Comparison of ENCODE assay signal across 16 cellular contexts in the genomic region with DNA sequence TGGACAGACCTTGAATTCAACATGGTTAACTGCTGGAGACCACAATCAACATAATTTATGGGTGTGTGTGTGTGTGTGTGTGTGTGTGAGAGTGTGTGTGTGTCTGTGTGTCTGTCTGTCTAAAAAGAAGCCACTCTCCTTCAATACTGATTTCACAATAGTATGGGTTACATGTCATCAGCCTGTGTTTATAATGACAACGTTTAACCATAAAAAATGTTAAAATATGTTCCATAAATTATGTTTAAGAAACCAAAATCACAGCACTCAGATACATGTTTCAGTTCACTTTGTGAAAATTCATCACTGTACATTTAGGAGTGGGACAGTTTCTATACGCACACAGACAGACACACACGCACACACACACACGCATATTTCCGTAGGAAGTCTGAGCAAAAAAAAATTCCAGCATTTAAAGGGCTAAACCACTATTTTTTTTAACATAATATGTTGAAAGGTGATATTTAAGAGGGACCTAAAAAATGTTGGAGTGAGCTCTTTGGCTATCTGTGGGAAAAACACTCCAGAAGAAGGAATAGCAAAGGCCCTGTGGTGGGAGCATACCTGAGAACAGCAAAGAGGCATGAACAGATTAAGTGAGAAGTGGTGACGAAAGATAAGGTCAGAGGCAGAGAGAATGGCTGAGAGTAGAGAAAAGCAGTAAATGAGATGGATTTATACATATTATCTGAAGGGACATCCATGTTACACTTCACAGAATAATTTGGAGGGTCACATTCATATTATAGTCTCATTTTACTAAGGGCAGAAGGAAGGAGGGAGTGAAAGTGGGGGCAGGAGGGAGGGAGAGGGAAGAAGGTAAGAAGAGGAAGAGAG. TPM values are rescaled to one million over a fixed set of nuclear protein-coding genes. Genes with fewer than 3 reads are reported as not detected.
A peak's percentile ranks its signal among the peaks of the same experiment; 100 is the strongest.
DNase-seq lines count a peak whose midpoint lies in the region; ATAC-seq, FAIRE-seq and TF ChIP-seq lines count a peak whose summit lies in the region.
"Had no signal": no experiment of that assay in that cellular context is flagged by ENCODE, and none has a peak within 500 bp of the region (broad histone marks: within the 10 kb centered on the region; RNA-seq: fewer than 3 reads in every experiment).

No MANE protein-coding gene starts in this region.

- CTCF ChIA-PET in HEK293T (lab: Yijun Ruan, JAX) (no interaction called here), GM12878 (lab: Yijun Ruan, JAX) (interaction anchor here (1.6 kb wide), 1 partner anchor 22 kb away, joined by 5 read pairs; no protein-coding TSS in a partner anchor)

- H3K4me3 ChIP-seq in GM12878 = no peak overlapping the region
- no peak overlapping the region for H3K4me3 ChIP-seq in keratinocyte (ENCODE audit: control insufficient read depth in 2 of 3, extremely low read depth in 1 of 3, insufficient read depth in 2 of 3, low read depth in 1 of 3, low read length in 3 of 3)
- H3K4me3 ChIP-seq: BLaER1, right atrium auricular region, tibial artery had no signal

- no peak for TF ChIP-seq RAD21 in GM12878 (IDR thresholded peaks at IDR 0.05; ENCODE audit: insufficient read depth, low read depth, low read length)

- no peak overlapping the region for H3K9ac ChIP-seq in GM12878 (ENCODE audit: control insufficient read depth, insufficient read depth, low read length)
- no peak overlapping the region for H3K9ac ChIP-seq in keratinocyte (ENCODE audit: control insufficient read depth, extremely low read depth, insufficient read depth, low read length)
- H3K9ac ChIP-seq: BLaER1 had no signal

- TF ChIP-seq CTCF in CD14-positive monocyte (IDR thresholded peaks at IDR 0.05) (no peak), GM12878 (IDR thresholded peaks at IDR 0.05 in 2 of 3, conservative IDR thresholded peaks at IDR 0.05 in 1 of 3; ENCODE audit: control insufficient read depth in 2 of 3, extremely low read depth in 1 of 3, insufficient read depth in 1 of 3, low read depth in 3 of 3, low read length in 3 of 3) (no peak), keratinocyte (optimal IDR thresholded peaks at IDR 0.05 in 1 of 3, IDR thresholded peaks at IDR 0.05 in 1 of 3, conservative IDR thresholded peaks at IDR 0.05 in 1 of 3; ENCODE audit: extremely low read depth in 1 of 3, insufficient read depth in 2 of 3, low read length in 3 of 3) (no peak)

- no peaks in the 10 kb centered on the region for H4K20me1 ChIP-seq in GM12878 (ENCODE audit: control insufficient read depth, insufficient read depth)
- H4K20me1 ChIP-seq in keratinocyte (ENCODE audit: control insufficient read depth, extremely low read depth, insufficient read depth, low read length) = peaks cover 5% of the 10 kb centered on the region

- intact Hi-C loops in CD14-positive monocyte (cut with micrococcal nuclease) (no loop called here), GM12878 (cut with micrococcal nuclease; ENCODE audit: unreplicated experiment) (no loop called here)

- H3K4me1 ChIP-seq in GM12878 (ENCODE audit: control insufficient read depth, insufficient read depth, low read length) (peaks cover 15% of the 10 kb centered on the region), keratinocyte (ENCODE audit: control insufficient read depth, extremely low read depth, insufficient read depth, low read length) (peaks cover 74% of the 10 kb centered on the region)

- RAD21 ChIA-PET in GM12878 (lab: Charles Lee; ENCODE audit: unreplicated experiment) = no interaction called here

- BruUV-seq in GM12878 (replicated peaks; lab: Mats Ljungman, UMichigan) = no TSS peak

- dilution Hi-C loops in keratinocyte (cut with MboI; ENCODE audit: extremely low pct_ligation_motif_present, low sequenced_read_pairs) = no loop called here

- H3K4me3 Mint-ChIP-seq in CD14-positive monocyte = peak overlapping the region in 1 of 2 donors; percentile 17
- H3K4me3 Mint-ChIP-seq: activated T-cell treated with anti-CD3 and anti-CD28 coated beads, Interleukin-2, amount 50 U/mL, for 4 hours; memory B cell had no signal

- in situ Hi-C loops in GM12878 (cut with MboI) = no loop called here

- peaks cover 57% of the 10 kb centered on the region for H3K4me1 Mint-ChIP-seq in CD14-positive monocyte

- TF ChIP-seq POLR2A in GM12878 (IDR thresholded peaks at IDR 0.05; ENCODE audit: low read depth, low read length) = no peak

- H3K27me3 ChIP-seq in GM12878 (replicated peaks in 1 of 2; ENCODE audit: control insufficient read depth in 2 of 2, insufficient read depth in 2 of 2, low read length in 1 of 2) = no peaks in the 10 kb centered on the region
- no peaks in the 10 kb centered on the region for H3K27me3 ChIP-seq in keratinocyte (ENCODE audit: control insufficient read depth, extremely low read depth, insufficient read depth, low read length)
- H3K27me3 ChIP-seq: BLaER1, right atrium auricular region, tibial artery had no signal

- H3K4me2 ChIP-seq in GM12878 (ENCODE audit: control insufficient read depth, insufficient read depth) (peak overlapping the region; percentile 11), keratinocyte (ENCODE audit: control insufficient read depth, extremely low read depth, insufficient read depth, low read depth, low read length) (peak overlapping the region; percentile 19)
- H3K4me2 ChIP-seq: BLaER1 had no signal

- peaks cover 2% of the 10 kb centered on the region for H3K9me1 ChIP-seq in keratinocyte (ENCODE audit: control insufficient read depth, extremely low read depth, insufficient read depth, low read length)

- 88% methylated on average over 6 of the region's 6 CpGs for WGBS in GM12878 (ENCODE audit: insufficient coverage, insufficient replicate concordance, low lambda C conversion rate, missing lambda C conversion rate)

- no peak for DNase-seq in CD14-positive monocyte (ENCODE audit: low spot score)
- DNase-seq in HEK293T (ENCODE audit: extremely low spot score) = no peak
- DNase-seq in GM12878 (ENCODE audit: low read depth, low spot score) = no peak
- DNase-seq in keratinocyte (ENCODE audit: low read depth, low spot score) = no peak
- DNase-seq in NCI-H524 (lab: John Stamatoyannopoulos, UW) = no peak
- no peak for DNase-seq in GM19239 (ENCODE audit: insufficient read length, low spot score)
- no peak for DNase-seq in amygdala (lab: John Stamatoyannopoulos, UW)
- DNase-seq: activated T-cell treated with anti-CD3 and anti-CD28 coated beads, Interleukin-2, amount 50 U/mL, for 4 hours; NCI-H2227 treated with DMSO at 0.1 percent for 48 hours; tibial artery; WERI-Rb-1 had no signal

- H2AFZ ChIP-seq in GM12878 (ENCODE audit: control insufficient read depth, low read depth, low read length) (no peak overlapping the region), keratinocyte (ENCODE audit: control insufficient read depth, low read length) (no peak overlapping the region)

- H3K36me3 Mint-ChIP-seq in CD14-positive monocyte = peaks cover 0 to 4% of the 10 kb centered on the region in 2 donors

- H3K27me3 Mint-ChIP-seq in CD14-positive monocyte (ENCODE audit: low read depth in 3 of 3) = peaks cover 0 to 2% (median 0%) of the 10 kb centered on the region in 3 donors
- H3K27me3 Mint-ChIP-seq: memory B cell had no signal

- POLR2A ChIA-PET in HEK293T (lab: Yijun Ruan, JAX) (no interaction called here), GM12878 (lab: Charles Lee) (interaction anchor here (0.5 to 1.6 kb wide), 2 partner anchors 10 to 39 kb away, joined by 3 to 4 read pairs; no protein-coding TSS in a partner anchor)

- H3K27ac ChIP-seq in GM12878 (ENCODE audit: control insufficient read depth, insufficient read depth) (peak overlapping the region; percentile 24; the same call in 1 of the 2 replicates), keratinocyte (ENCODE audit: control insufficient read depth, insufficient read depth, low read length) (peak overlapping the region; percentile 57)
- H3K27ac ChIP-seq: BLaER1, right atrium auricular region, tibial artery, WERI-Rb-1 had no signal

- SMC1A ChIA-PET in GM12878 (lab: Charles Lee; ENCODE audit: uncharacterized antibody, unreplicated experiment) = interaction anchor here (1.0 kb wide), 1 partner anchor 10 kb away, joined by 3 read pairs; no protein-coding TSS in a partner anchor

- FAIRE-seq in GM12878 (lab: Jason Lieb, UNC) = no peak
- FAIRE-seq in keratinocyte (lab: Jason Lieb, UNC) = peak; percentile 69
- no peak for FAIRE-seq in GM19239 (lab: Jason Lieb, UNC)

- ATAC-seq in GM12878 = peak; percentile 4; the same call in 2 of the 3 replicates
- ATAC-seq in GM21737 (IDR thresholded peaks at IDR 0.05; ENCODE audit: unreplicated experiment) = no peak
- ATAC-seq: activated T-cell treated with anti-CD3 and anti-CD28 coated beads, Interleukin-2, amount 50 U/mL, for 4 hours; Right ventricle myocardium inferior had no signal

- H3K79me2 ChIP-seq in GM12878 (ENCODE audit: control insufficient read depth, insufficient read depth, low read length) (peaks cover 81% of the 10 kb centered on the region), keratinocyte (ENCODE audit: control insufficient read depth, insufficient read depth, low read length) (peaks cover 93% of the 10 kb centered on the region)

- no peak for TF ChIP-seq EP300 in GM12878 (IDR thresholded peaks at IDR 0.05; ENCODE audit: borderline replicate concordance in 1 of 2, control insufficient read depth in 1 of 2, low read depth in 2 of 2, low read length in 2 of 2)

- peak overlapping the region; percentile 17 to 80 (median 43) for H3K27ac Mint-ChIP-seq in CD14-positive monocyte
- H3K27ac Mint-ChIP-seq: memory B cell had no signal

- no peaks in the 10 kb centered on the region for H3K9me3 Mint-ChIP-seq in CD14-positive monocyte
- H3K9me3 Mint-ChIP-seq: activated T-cell treated with anti-CD3 and anti-CD28 coated beads, Interleukin-2, amount 50 U/mL, for 4 hours; memory B cell had no signal

- H3K36me3 ChIP-seq in GM12878 (ENCODE audit: control insufficient read depth in 2 of 2, insufficient read depth in 2 of 2, low read length in 1 of 2) (no peaks in the 10 kb centered on the region), keratinocyte (ENCODE audit: control insufficient read depth in 2 of 2, extremely low read depth in 1 of 2, insufficient read depth in 2 of 2, low read length in 2 of 2) (no peaks in the 10 kb centered on the region)
- H3K36me3 ChIP-seq: right atrium auricular region, tibial artery, WERI-Rb-1 had no signal

- H3K9me3 ChIP-seq in GM12878 (replicated peaks; ENCODE audit: control insufficient read depth, insufficient read depth, low read length) = no peaks in the 10 kb centered on the region
- no peaks in the 10 kb centered on the region for H3K9me3 ChIP-seq in keratinocyte (ENCODE audit: control insufficient read depth, low read depth, low read length)
- H3K9me3 ChIP-seq: BLaER1, right atrium auricular region, tibial artery had no signal

RNA-seq across cellular contexts. Expression of gene PDZD8, which starts 10.9 kb away (rescaled TPM):
- polyA plus RNA-seq in CD14-positive monocyte (1 to 10 TPM; 4.6 to 9.0 TPM), GM12878 (2011; rRNA removed) (21.2 and 29.3 TPM in 2 replicates), GM12878 (2014; fragmentation: Illumina TruSeq; extraction: Trizol) (15.5 and 17.9 TPM in 2 replicates), GM12878 (2014; fragmentation: Nextera tagmentation; extraction: Ambion mirVana) (1 to 10 TPM; 2.0 to 2.1 TPM), GM12878 (2014; rRNA removed) (5.1 and 6.3 TPM in 2 replicates), GM12878 (2016; fragmentation: Nextera tagmentation; extraction: Ambion mirVana) (1 to 10 TPM; 5.0 to 5.4 TPM), keratinocyte (17.6 to 30.7 TPM (median 24.3 TPM) in 3 replicates)
- total RNA-seq in GM12878 (2013; cell fraction: nucleolus; rRNA removed) = 30.2 and 36.1 TPM in 2 replicates
- total RNA-seq in GM12878 (2014; rRNA removed) (6.1 and 7.1 TPM in 2 replicates), GM12878 (2014; rRNA removed; fragmentation: Illumina TruSeq; extraction: Trizol) (14.1 and 14.4 TPM in 2 replicates), GM12878 (2021) (16.7 and 17.0 TPM in 2 replicates)
- polyA plus RNA-seq in GM12878 (2011; ENCODE audit: low read depth) = 5.5 TPM
- polyA plus RNA-seq in GM12878 (2011; cell fraction: cytosol; rRNA removed) = 9.6 and 12.6 TPM in 2 replicates
- 9.3 and 10.4 TPM in 2 replicates for polyA plus RNA-seq in GM12878 (2011; cell fraction: nucleus; rRNA removed)
- polyA plus RNA-seq in GM12878 (2012) = 5.3 and 5.4 TPM in 2 replicates
- 49.7 and 60.6 TPM in 2 replicates for polyA minus RNA-seq in GM12878 (2011; rRNA and poly(A)+ RNA removed)
- 22.4 and 23.1 TPM in 2 replicates for polyA minus RNA-seq in GM12878 (2011; cell fraction: cytosol; rRNA and poly(A)+ RNA removed)
- 15.2 and 24.7 TPM in 2 replicates for polyA minus RNA-seq in GM12878 (2011; cell fraction: nucleus; rRNA and poly(A)+ RNA removed)
- polyA plus RNA-seq in keratinocyte (2011; ENCODE audit: low read depth) = 30.8 TPM
- 15.8 and 27.3 TPM in 2 replicates for polyA plus RNA-seq in keratinocyte (2011; cell fraction: cytosol; rRNA removed)
- 25.9 and 31.7 TPM in 2 replicates for polyA plus RNA-seq in keratinocyte (2011; cell fraction: nucleus; rRNA removed)
- 16.3 and 23.7 TPM in 2 replicates for polyA plus RNA-seq in keratinocyte (2012; ENCODE audit: low replicate concordance)
- polyA minus RNA-seq in keratinocyte = 19.2 to 106 TPM (median 63.8 TPM) in 3 replicates
- 34.1 TPM for polyA minus RNA-seq in keratinocyte (2011; cell fraction: cytosol; rRNA and poly(A)+ RNA removed)
- 60.1 and 141 TPM in 2 replicates for polyA minus RNA-seq in keratinocyte (2011; cell fraction: nucleus; rRNA and poly(A)+ RNA removed)
